2 cellular contexts compared by ENCODE assay signal in the genomic region with DNA sequence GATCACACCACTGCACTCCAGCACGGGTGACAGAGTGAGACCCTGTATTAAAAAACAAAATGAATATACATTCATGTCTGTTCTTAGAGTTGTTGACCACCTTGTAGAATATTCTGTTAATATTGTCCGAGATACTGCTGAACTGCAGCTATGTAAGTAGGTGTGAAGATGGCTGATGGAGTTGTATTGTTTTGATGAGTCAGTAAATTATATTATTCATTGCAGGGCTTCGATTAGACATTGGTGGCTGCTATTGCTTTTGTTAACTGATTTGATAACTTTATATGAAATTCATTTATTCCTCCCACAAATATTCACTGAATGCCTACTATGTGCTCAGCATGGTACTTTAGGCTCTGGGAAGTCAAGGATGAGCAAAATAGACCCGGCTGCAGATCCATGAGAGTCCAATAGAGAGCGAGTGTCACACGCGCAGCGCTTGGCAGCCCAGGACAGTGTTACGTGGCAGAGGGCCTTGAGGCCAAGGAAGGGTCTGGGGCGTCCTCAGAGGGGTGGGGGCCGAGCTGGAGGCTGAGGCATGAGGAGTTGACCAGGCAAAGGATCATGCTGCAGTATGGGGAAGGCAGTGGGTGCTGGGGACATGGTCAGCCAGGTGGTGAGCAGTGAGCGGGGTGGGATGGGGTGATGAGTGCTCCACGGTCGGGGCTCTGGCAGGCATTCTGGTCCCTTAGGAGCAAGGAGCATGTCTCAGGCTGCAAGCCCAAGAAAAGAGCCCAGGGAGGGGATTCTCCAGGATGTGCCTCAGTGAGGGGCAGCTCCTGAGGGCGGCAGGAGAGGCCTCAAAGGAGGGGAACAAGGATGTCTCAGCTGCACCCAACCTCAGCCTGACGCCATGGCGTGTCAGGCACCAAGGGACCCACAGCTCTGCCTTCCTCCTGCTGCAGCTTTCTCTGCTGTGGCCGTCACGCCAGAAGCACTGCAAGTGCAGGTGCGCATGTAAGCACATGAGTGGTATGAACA.
TF ChIP-seq lines count a peak whose summit lies in the region.

No MANE protein-coding gene starts in this region.

TF ChIP-seq in A549, 52 proteins besides CTCF, POLR2A, EP300 and RAD21:
- no peak for TF ChIP-seq RARB (CRISPR knock-in tag; IDR thresholded peaks at IDR 0.05)
- TF ChIP-seq MAFK (IDR thresholded peaks at IDR 0.05; ENCODE audit: partially characterized antibody) = peak; percentile 55

TF ChIP-seq in GM23338, 12 proteins besides CTCF, POLR2A, EP300 and RAD21:
- no peak for TF ChIP-seq REST (IDR thresholded peaks at IDR 0.05; ENCODE audit: unreplicated experiment)
- TF ChIP-seq ZNF462 (CRISPR knock-in tag; IDR thresholded peaks at IDR 0.05) = no peak
- TF ChIP-seq EZH2 (IDR thresholded peaks at IDR 0.05; ENCODE audit: low read depth, unreplicated experiment) = no peak
- no peak for TF ChIP-seq ZNF114 (CRISPR knock-in tag; IDR thresholded peaks at IDR 0.05)
- TF ChIP-seq EZH2phosphoT487 (IDR thresholded peaks at IDR 0.05; ENCODE audit: unreplicated experiment) = no peak
- no peak for TF ChIP-seq ZNF331 (CRISPR knock-in tag; IDR thresholded peaks at IDR 0.05; ENCODE audit: low read depth)
